ENCODE assay signal across 1 cellular context in genomic region chr9:121298016-121298538, GRCh38.
TF ChIP-seq lines count a peak whose summit lies in the region.

No MANE protein-coding gene starts in this region.

TF ChIP-seq in HepG2, 621 proteins besides CTCF, POLR2A, EP300 and RAD21 (continued from another document and continues in another):
- peak; percentile 64; the same call in 1 of the 2 replicates for TF ChIP-seq ZFP91 (CRISPR knock-in tag; IDR thresholded peaks at IDR 0.05; ENCODE audit: borderline replicate concordance)
- no peak for TF ChIP-seq ZNF230 (CRISPR knock-in tag; IDR thresholded peaks at IDR 0.05)
- TF ChIP-seq RFX5 (IDR thresholded peaks at IDR 0.05; ENCODE audit: low read depth, low read length), result no peak
- TF ChIP-seq TFAP4 (IDR thresholded peaks at IDR 0.05; ENCODE audit: borderline replicate concordance, low read depth), result peak; percentile 49; the same call in 1 of the 2 replicates
- 0 out of 2 replicates have a peak, but pooled peaks have one; percentile 34 for TF ChIP-seq PPARG (CRISPR knock-in tag; conservative IDR thresholded peaks at IDR 0.05)
- 0 out of 2 replicates have a peak, but pooled peaks have one; percentile 13 for TF ChIP-seq CBFB (CRISPR knock-in tag; IDR thresholded peaks at IDR 0.05)
- TF ChIP-seq GFI1 (CRISPR knock-in tag; IDR thresholded peaks at IDR 0.05; ENCODE audit: borderline replicate concordance), result peak; percentile 55
- TF ChIP-seq SALL1 (CRISPR knock-in tag; IDR thresholded peaks at IDR 0.05), result peak; percentile 90
- no peak; the same call in 1 of the 2 replicates for TF ChIP-seq HMG20A (CRISPR knock-in tag; IDR thresholded peaks at IDR 0.05; ENCODE audit: borderline replicate concordance)
- 0 out of 2 replicates have a peak, but pooled peaks have one; percentile 74 for TF ChIP-seq ZMAT3 (CRISPR knock-in tag; conservative IDR thresholded peaks at IDR 0.05)
- TF ChIP-seq NBN (conservative IDR thresholded peaks at IDR 0.05), result no peak
- TF ChIP-seq ELK4 (CRISPR knock-in tag; IDR thresholded peaks at IDR 0.05; ENCODE audit: borderline replicate concordance), result no peak
- TF ChIP-seq ISL2 (CRISPR knock-in tag; IDR thresholded peaks at IDR 0.05), result 0 out of 2 replicates have a peak, but pooled peaks have one; percentile 16
- TF ChIP-seq NKX3-1 (CRISPR knock-in tag; IDR thresholded peaks at IDR 0.05), result 0 out of 2 replicates have a peak, but pooled peaks have one; percentile 17
- no peak for TF ChIP-seq ZNF292 (CRISPR knock-in tag; IDR thresholded peaks at IDR 0.05; ENCODE audit: borderline replicate concordance, low read depth)
- TF ChIP-seq TARDBP (CRISPR knock-in tag; IDR thresholded peaks at IDR 0.05), result peak; percentile 32; the same call in 1 of the 2 replicates
- no peak for TF ChIP-seq ZBTB49 (CRISPR knock-in tag; IDR thresholded peaks at IDR 0.05; ENCODE audit: borderline replicate concordance)
- peak; percentile 47; the same call in 1 of the 2 replicates for TF ChIP-seq SOX5 (CRISPR knock-in tag; IDR thresholded peaks at IDR 0.05; ENCODE audit: borderline replicate concordance)
- peak; percentile 73 for TF ChIP-seq SKI (IDR thresholded peaks at IDR 0.05; ENCODE audit: partially characterized antibody)
- no peak for TF ChIP-seq MAX (IDR thresholded peaks at IDR 0.05)
- TF ChIP-seq AHR (CRISPR knock-in tag; IDR thresholded peaks at IDR 0.05), result no peak
- TF ChIP-seq LCORL (IDR thresholded peaks at IDR 0.05), result no peak
- TF ChIP-seq LCORL (CRISPR knock-in tag; IDR thresholded peaks at IDR 0.05), result peak; percentile 60; the same call in 1 of the 2 replicates
- TF ChIP-seq DNMT3B (CRISPR knock-in tag; conservative IDR thresholded peaks at IDR 0.05), result no peak
- TF ChIP-seq KLF11 (CRISPR knock-in tag; IDR thresholded peaks at IDR 0.05), result 0 out of 2 replicates have a peak, but pooled peaks have one; percentile 16
- no peak for TF ChIP-seq ZNF382 (CRISPR knock-in tag; IDR thresholded peaks at IDR 0.05; ENCODE audit: borderline replicate concordance)
- TF ChIP-seq PITX1 (CRISPR knock-in tag; IDR thresholded peaks at IDR 0.05), result peak; percentile 55; the same call in 1 of the 2 replicates
- TF ChIP-seq ZNF687 (CRISPR knock-in tag; IDR thresholded peaks at IDR 0.05), result peak; percentile 70
- peak; percentile 86; the same call in 1 of the 2 replicates for TF ChIP-seq ZBTB10 (CRISPR knock-in tag; IDR thresholded peaks at IDR 0.05; ENCODE audit: borderline replicate concordance)
- peak; percentile 69 for TF ChIP-seq ZFY (CRISPR knock-in tag; IDR thresholded peaks at IDR 0.05)
- TF ChIP-seq STAG1 (CRISPR knock-in tag; IDR thresholded peaks at IDR 0.05), result peak; percentile 23; the same call in 1 of the 2 replicates
- TF ChIP-seq FOXO1 (CRISPR knock-in tag; IDR thresholded peaks at IDR 0.05), result peak; percentile 25; the same call in 1 of the 2 replicates
- TF ChIP-seq RARA (CRISPR knock-in tag; IDR thresholded peaks at IDR 0.05), result peak; percentile 87
- peak; percentile 90 to 93; a peak in 3 of 4 replicates for TF ChIP-seq NR2F1 (CRISPR knock-in tag; IDR thresholded peaks at IDR 0.05)
- TF ChIP-seq STAT6 (CRISPR knock-in tag; IDR thresholded peaks at IDR 0.05; ENCODE audit: borderline replicate concordance), result no peak; the same call in 1 of the 2 replicates
- TF ChIP-seq GATAD2A (CRISPR knock-in tag; IDR thresholded peaks at IDR 0.05), result peak; percentile 76
- TF ChIP-seq HOXA3 (CRISPR knock-in tag; IDR thresholded peaks at IDR 0.05), result peak; percentile 43; the same call in 1 of the 2 replicates
- TF ChIP-seq KAT8 (CRISPR knock-in tag; IDR thresholded peaks at IDR 0.05), result 0 out of 2 replicates have a peak, but pooled peaks have one; percentile 0
- TF ChIP-seq HNF4A (CRISPR knock-in tag; IDR thresholded peaks at IDR 0.05), result peak; percentile 94
